Comparison of ENCODE assay signal across 20 cellular contexts in the genomic region with DNA sequence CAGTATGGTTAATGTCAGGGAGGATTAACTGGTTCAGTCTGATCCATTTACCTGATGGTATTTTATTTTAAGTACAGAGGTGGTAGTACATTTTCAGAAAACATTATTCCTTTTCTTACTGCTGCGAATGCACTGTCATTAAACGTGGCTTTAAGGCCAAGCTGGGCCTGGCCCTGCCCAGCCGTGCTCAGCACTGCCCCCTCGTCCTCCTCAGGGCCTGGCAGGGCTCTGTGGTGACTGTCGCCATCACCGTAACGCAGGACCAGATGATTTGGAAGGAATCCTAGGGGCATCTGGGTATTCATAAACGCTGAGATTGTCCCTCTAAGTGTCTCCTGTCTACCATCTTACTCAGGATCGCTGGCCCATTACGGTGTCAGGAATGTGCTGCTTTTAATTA.
"Had no signal": no experiment of that assay in that cellular context is flagged by ENCODE, and none has a peak within 500 bp of the region (broad histone marks: within the 10 kb centered on the region; RNA-seq: fewer than 3 reads in every experiment).

No MANE protein-coding gene starts in this region.

- H3K27ac ChIP-seq: cardiac muscle cell, psoas muscle, SK-N-MC, skin epidermis, stomach had no signal

- H3K27me3 ChIP-seq: cardiac muscle cell, stomach had no signal

- ATAC-seq: activated naive CD4-positive, alpha-beta T cell treated with anti-CD3 and anti-CD28 coated beads, Interleukin-2, amount 50 U/mL, for 72 hours; activated T-cell treated with anti-CD3 and anti-CD28 coated beads, Interleukin-2, amount 50 U/mL, for 72 hours; left colon; stimulated activated effector memory CD8-positive, alpha-beta T cell treated with anti-CD3 and anti-CD28 coated beads, Interleukin-12 subunit alpha, Interleukin-12 subunit beta, amount 100 ng/mL, for 72 hours had no signal

- H3K4me1 ChIP-seq: psoas muscle, stomach had no signal

- DNase-seq: activated CD4-positive, alpha-beta T cell treated with anti-CD3 and anti-CD28 coated beads, Interleukin-2, amount 50 U/mL, for 1 hour; activated CD4-positive, CD25-positive, alpha-beta regulatory T cell treated with anti-CD3 and anti-CD28 coated beads, Interleukin-2, amount 50 U/mL, for 72 hours; activated gamma-delta T cell treated with Interleukin-2 at 50 U/mL for 16 hours; activated T-cell treated with anti-CD3 and anti-CD28 coated beads, Interleukin-2, amount 50 U/mL, for 72 hours; amniotic stem cell; foreskin melanocyte; glutamatergic neuron; hippocampal formation; left colon; psoas muscle; stimulated activated CD4-positive, alpha-beta T cell treated with anti-CD3 and anti-CD28 coated beads, Interleukin-15, amount 100 ng/mL, for 24 hours; stimulated activated CD4-positive, alpha-beta T cell treated with anti-CD3 and anti-CD28 coated beads, Interleukin-4, amount 100 ng/mL, for 1 hour; T-helper 1 cell; T1000 had no signal

- H3K9me3 ChIP-seq: psoas muscle, stomach had no signal

- H3K36me3 ChIP-seq: cardiac muscle cell had no signal

- H3K4me3 ChIP-seq: cardiac muscle cell, psoas muscle, SK-N-MC, skin epidermis, stomach had no signal
